1 cellular context compared by ENCODE assay signal in the genomic region with DNA sequence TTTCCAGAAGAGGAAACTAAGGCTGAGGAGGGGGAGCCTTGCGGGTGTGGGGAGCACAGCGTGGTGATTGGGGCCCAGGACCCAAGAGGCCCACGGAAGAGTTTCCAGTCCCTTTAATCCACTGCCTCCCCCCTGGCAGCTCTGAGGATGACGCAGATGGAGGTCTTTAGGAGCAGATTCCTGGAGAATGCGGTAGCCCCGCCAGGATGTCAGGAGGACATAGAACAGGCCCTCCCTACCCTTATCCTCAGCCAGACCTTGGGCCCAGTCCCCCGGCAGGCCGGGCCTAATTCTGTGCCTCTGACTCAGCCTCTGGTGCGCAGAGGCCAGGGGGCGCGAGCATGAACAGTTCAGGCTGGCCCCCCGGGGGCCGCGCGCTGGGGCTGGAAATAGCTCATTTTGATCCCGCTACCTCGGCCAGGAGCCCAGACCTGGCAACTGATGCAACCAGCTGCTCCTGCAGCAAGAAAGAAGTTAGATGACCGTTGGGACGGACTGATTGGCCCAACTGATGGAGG.
TF ChIP-seq lines count a peak whose summit lies in the region.

No MANE protein-coding gene starts in this region.

TF ChIP-seq in IMR-90, 13 proteins besides CTCF, POLR2A, EP300 and RAD21:
- TF ChIP-seq CHD1 (IDR thresholded peaks at IDR 0.05; ENCODE audit: low read depth, low read length) (no peak), BHLHE40 (IDR thresholded peaks at IDR 0.05; ENCODE audit: low read depth, low read length) (peak; percentile 35; the same call in 1 of the 2 replicates), CEBPB (IDR thresholded peaks at IDR 0.05; ENCODE audit: low read depth, low read length) (0 out of 2 replicates have a peak, but pooled peaks have one; percentile 29), RCOR1 (IDR thresholded peaks at IDR 0.05; ENCODE audit: insufficient replicate concordance, low read length) (no peak), NFE2L2 (IDR thresholded peaks at IDR 0.05; ENCODE audit: low read depth, low read length) (no peak; the same call in 1 of the 2 replicates), MAFK (IDR thresholded peaks at IDR 0.05; ENCODE audit: low read depth, low read length) (no peak), FOS (IDR thresholded peaks at IDR 0.05; ENCODE audit: low read depth, low read length) (peak; percentile 58), SMC3 (IDR thresholded peaks at IDR 0.05; ENCODE audit: low read depth, low read length) (0 out of 2 replicates have a peak, but pooled peaks have one; percentile 5), MXI1 (IDR thresholded peaks at IDR 0.05; ENCODE audit: borderline replicate concordance, low read depth, low read length) (no peak; the same call in 1 of the 2 replicates), RFX5 (IDR thresholded peaks at IDR 0.05; ENCODE audit: low read depth, low read length) (no peak), MAZ (IDR thresholded peaks at IDR 0.05; ENCODE audit: borderline replicate concordance, low read depth, low read length) (peak; percentile 57; the same call in 1 of the 2 replicates)
- TF ChIP-seq, protein P1, sequence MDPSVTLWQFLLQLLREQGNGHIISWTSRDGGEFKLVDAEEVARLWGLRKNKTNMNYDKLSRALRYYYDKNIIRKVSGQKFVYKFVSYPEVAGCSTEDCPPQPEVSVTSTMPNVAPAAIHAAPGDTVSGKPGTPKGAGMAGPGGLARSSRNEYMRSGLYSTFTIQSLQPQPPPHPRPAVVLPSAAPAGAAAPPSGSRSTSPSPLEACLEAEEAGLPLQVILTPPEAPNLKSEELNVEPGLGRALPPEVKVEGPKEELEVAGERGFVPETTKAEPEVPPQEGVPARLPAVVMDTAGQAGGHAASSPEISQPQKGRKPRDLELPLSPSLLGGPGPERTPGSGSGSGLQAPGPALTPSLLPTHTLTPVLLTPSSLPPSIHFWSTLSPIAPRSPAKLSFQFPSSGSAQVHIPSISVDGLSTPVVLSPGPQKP (IDR thresholded peaks at IDR 0.05; ENCODE audit: borderline replicate concordance, low read depth, low read length) = no peak
- TF ChIP-seq, protein P2, sequence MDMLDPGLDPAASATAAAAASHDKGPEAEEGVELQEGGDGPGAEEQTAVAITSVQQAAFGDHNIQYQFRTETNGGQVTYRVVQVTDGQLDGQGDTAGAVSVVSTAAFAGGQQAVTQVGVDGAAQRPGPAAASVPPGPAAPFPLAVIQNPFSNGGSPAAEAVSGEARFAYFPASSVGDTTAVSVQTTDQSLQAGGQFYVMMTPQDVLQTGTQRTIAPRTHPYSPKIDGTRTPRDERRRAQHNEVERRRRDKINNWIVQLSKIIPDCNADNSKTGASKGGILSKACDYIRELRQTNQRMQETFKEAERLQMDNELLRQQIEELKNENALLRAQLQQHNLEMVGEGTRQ (IDR thresholded peaks at IDR 0.05; ENCODE audit: low read depth, low read length) = no peak
TF ChIP-seq in IMR-90: peak in this region for 5.
